8 cellular contexts compared by ENCODE assay signal in the genomic region with DNA sequence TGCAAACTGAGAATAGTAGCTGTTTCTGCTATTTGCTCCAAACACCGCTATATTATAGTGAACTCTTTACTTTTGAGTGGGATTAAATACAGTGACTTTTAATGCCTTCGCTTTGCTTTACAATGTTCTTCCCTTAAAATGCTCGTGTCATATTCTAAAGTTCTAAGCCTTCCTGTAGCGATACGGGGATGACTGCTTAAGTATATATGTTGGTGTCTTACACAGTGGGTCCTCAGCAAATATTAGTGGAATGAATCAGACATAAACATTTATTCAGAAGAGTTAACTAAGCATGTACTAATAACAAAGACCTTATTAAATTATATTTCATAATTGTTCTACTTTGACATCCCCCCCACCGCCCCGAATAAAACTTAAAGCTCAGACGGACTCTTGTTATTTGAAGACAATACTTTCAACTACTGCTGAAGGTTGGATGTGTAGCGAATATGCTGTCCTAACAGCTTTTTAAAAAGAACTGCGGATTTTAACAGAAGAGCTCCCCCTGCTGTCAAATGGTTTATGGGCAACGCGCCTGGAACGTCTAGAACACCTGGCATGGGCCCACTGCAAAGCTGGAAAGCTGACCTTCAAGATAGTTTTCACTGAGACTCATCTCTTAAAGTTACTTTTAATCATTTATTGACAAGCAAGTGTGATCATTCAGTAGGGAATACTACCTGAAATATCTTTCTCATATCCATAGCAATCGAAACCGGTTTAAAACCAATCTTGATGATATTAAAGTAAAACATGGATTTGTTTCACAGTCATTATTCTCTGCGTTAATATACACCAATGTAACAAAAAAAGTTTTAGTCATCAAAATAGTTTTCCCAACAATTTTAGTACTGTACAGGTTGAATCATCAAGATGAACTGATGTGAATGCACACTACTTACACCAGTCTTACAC.
A peak's percentile ranks its signal among the peaks of the same experiment; 100 is the strongest.
DNase-seq lines count a peak whose midpoint lies in the region; ATAC-seq and TF ChIP-seq lines count a peak whose summit lies in the region.

No MANE protein-coding gene starts in this region.

- peak overlapping the region; percentile 69 for H3K4me3 ChIP-seq in WERI-Rb-1 (ENCODE audit: low read depth, low read length)

- peak; percentile 25 for ATAC-seq in HG02623 (IDR thresholded peaks at IDR 0.05; ENCODE audit: unreplicated experiment)
- no peak for ATAC-seq in GM19463 (IDR thresholded peaks at IDR 0.05; ENCODE audit: unreplicated experiment)

- no peaks in the 10 kb centered on the region for H3K27me3 ChIP-seq in WERI-Rb-1 (ENCODE audit: insufficient read depth, low read depth, severe bottlenecking)

- peak; percentile 62 for TF ChIP-seq CTCF in WERI-Rb-1 (IDR thresholded peaks at IDR 0.05; ENCODE audit: low read depth, low read length)

- peak; percentile 87 for DNase-seq in DMS114 treated with DMSO at 0.1 percent for 48 hours (lab: John Stamatoyannopoulos, UW; ENCODE audit: unreplicated experiment)
- peak; percentile 99 for DNase-seq in NCI-H2196 (lab: John Stamatoyannopoulos, UW; ENCODE audit: unreplicated experiment)
- peak; percentile 78 for DNase-seq in WERI-Rb-1
- peak in 55 of 61 donors; percentile 2 to 88 (median 54) for DNase-seq in caudate nucleus (lab: John Stamatoyannopoulos, UW)
- peak; percentile 89 for DNase-seq in iris pigment epithelial cell (ENCODE audit: low read depth)
- peak; percentile 86 for DNase-seq in smooth muscle cell of the brain vasculature (ENCODE audit: low read depth, low spot score)

- no peaks in the 10 kb centered on the region for H3K36me3 ChIP-seq in WERI-Rb-1

- H3K9me3 ChIP-seq in WERI-Rb-1 (ENCODE audit: severe bottlenecking) = no peaks in the 10 kb centered on the region

- no peak overlapping the region; the same call in 1 of the 2 replicates for H3K27ac ChIP-seq in WERI-Rb-1
- H3K27ac ChIP-seq in caudate nucleus (ENCODE audit: low read depth, low read length) = no peak overlapping the region
